In the genomic region with DNA sequence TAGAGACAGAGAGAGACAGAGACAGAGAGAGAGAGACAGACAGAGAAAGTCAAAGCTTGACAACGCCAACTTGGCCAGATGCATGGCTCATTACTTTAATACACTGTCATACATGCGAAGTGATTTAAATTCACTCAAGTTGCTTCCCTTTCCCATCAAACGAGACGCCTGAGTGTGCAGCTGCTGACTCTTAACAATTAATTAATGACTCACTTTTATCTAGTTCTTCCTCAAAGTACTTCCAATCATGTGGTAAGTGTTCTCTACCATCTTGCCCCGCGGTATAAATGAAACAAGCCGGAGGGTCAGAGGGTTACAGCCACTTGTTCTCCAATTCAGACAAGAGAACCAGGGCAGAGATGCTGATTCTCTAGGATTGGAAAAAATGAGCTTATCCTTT, we compare ENCODE assay signal across 19 cellular contexts.
DNase-seq lines count a peak whose midpoint lies in the region; ATAC-seq, FAIRE-seq and TF ChIP-seq lines count a peak whose summit lies in the region.
"Had no signal": no experiment of that assay in that cellular context is flagged by ENCODE, and none has a peak within 500 bp of the region (broad histone marks: within the 10 kb centered on the region; RNA-seq: fewer than 3 reads in every experiment).

No MANE protein-coding gene starts in this region.

- peaks cover 40% of the 10 kb centered on the region for H3K36me3 Mint-ChIP-seq in activated CD4-positive, alpha-beta T cell treated with anti-CD3 and anti-CD28 coated beads, Interleukin-2, amount 10 ng/mL, durations not matched to agents 24 days and 14 days (ENCODE audit: low read depth)
- H3K36me3 Mint-ChIP-seq in central memory CD8-positive, alpha-beta T cell (ENCODE audit: insufficient read depth), result peaks cover 1% of the 10 kb centered on the region
- H3K36me3 Mint-ChIP-seq in nephron progenitor cell (ENCODE audit: low read depth), result peaks cover 34% of the 10 kb centered on the region
- H3K36me3 Mint-ChIP-seq: mesothelial cell of epicardium had no signal

- peaks cover 5% of the 10 kb centered on the region for H3K9me3 Mint-ChIP-seq in activated CD4-positive, alpha-beta T cell treated with anti-CD3 and anti-CD28 coated beads, Interleukin-2, amount 10 ng/mL, durations not matched to agents 24 days and 14 days
- H3K9me3 Mint-ChIP-seq in central memory CD8-positive, alpha-beta T cell, result peaks cover 7% of the 10 kb centered on the region
- peaks cover 27% of the 10 kb centered on the region for H3K9me3 Mint-ChIP-seq in nephron progenitor cell

- H3K4me3 Mint-ChIP-seq in activated CD4-positive, alpha-beta T cell treated with anti-CD3 and anti-CD28 coated beads, Interleukin-2, amount 10 ng/mL, durations not matched to agents 24 days and 14 days, result no peak overlapping the region
- H3K4me3 Mint-ChIP-seq in central memory CD8-positive, alpha-beta T cell, result no peak overlapping the region
- peak overlapping the region; percentile 16 for H3K4me3 Mint-ChIP-seq in nephron progenitor cell
- H3K4me3 Mint-ChIP-seq: mesothelial cell of epicardium had no signal

- H3K27ac Mint-ChIP-seq in activated CD4-positive, alpha-beta T cell treated with anti-CD3 and anti-CD28 coated beads, Interleukin-2, amount 10 ng/mL, durations not matched to agents 24 days and 14 days, result peak overlapping the region; percentile 30
- H3K27ac Mint-ChIP-seq in central memory CD8-positive, alpha-beta T cell (ENCODE audit: low read depth), result peak overlapping the region; percentile 76
- H3K27ac Mint-ChIP-seq in nephron progenitor cell, result no peak overlapping the region
- H3K27ac Mint-ChIP-seq: mesothelial cell of epicardium had no signal

- TF ChIP-seq CTCF in nephron progenitor cell (IDR thresholded peaks at IDR 0.05), result no peak

- DNase-seq in activated CD4-positive, alpha-beta T cell treated with anti-CD3 and anti-CD28 coated beads, Interleukin-2, amount 10 ng/mL, durations not matched to agents 24 days and 14 days, result no peak
- no peak for DNase-seq in activated CD4-positive, alpha-beta T cell treated with anti-CD3 and anti-CD28 coated beads, Interleukin-2, amount 50 U/mL, for 48 hours
- DNase-seq in M059J (ENCODE audit: low read depth) (peak; percentile 73), nephron progenitor cell (no peak), DMS 273 treated with DMSO at 0.1 percent for 48 hours (lab: John Stamatoyannopoulos, UW) (no peak), urothelium cell line (ENCODE audit: low spot score) (no peak)
- no peak for DNase-seq in central memory CD8-positive, alpha-beta T cell (ENCODE audit: low spot score in 2 of 2)
- DNase-seq: activated CD4-positive, alpha-beta T cell treated with anti-CD3 and anti-CD28 coated beads for 1 hour; activated CD8-positive, alpha-beta memory T cell treated with anti-CD3 and anti-CD28 coated beads, Interleukin-2, amount 50 U/mL, for 48 hours; DND-41; effector CD4-positive, alpha-beta T cell; Karpas-422; kidney; NCI-H1417 treated with DMSO at 0.1 percent for 48 hours; nucleus accumbens had no signal

- ATAC-seq in central memory CD8-positive, alpha-beta T cell (replicated peaks; ENCODE audit: extremely low read depth, poor library complexity, severe bottlenecking), result no peak
- no peak for ATAC-seq in GM21786 (IDR thresholded peaks at IDR 0.05; ENCODE audit: unreplicated experiment)
- ATAC-seq: Right ventricle myocardium inferior had no signal

- peaks cover 43% of the 10 kb centered on the region for H3K4me1 Mint-ChIP-seq in activated CD4-positive, alpha-beta T cell treated with anti-CD3 and anti-CD28 coated beads, Interleukin-2, amount 10 ng/mL, durations not matched to agents 24 days and 14 days
- peaks cover 55% of the 10 kb centered on the region for H3K4me1 Mint-ChIP-seq in central memory CD8-positive, alpha-beta T cell
- H3K4me1 Mint-ChIP-seq in nephron progenitor cell, result peaks cover 26% of the 10 kb centered on the region
- H3K4me1 Mint-ChIP-seq: mesothelial cell of epicardium had no signal

- FAIRE-seq in urothelium cell line (lab: Jason Lieb, UNC), result no peak
- FAIRE-seq: A549, kidney had no signal

- intact Hi-C loops in activated CD4-positive, alpha-beta T cell treated with anti-CD3 and anti-CD28 coated beads, Interleukin-2, amount 10 ng/mL, durations not matched to agents 24 days and 14 days (cut with micrococcal nuclease), result no loop called here

- H3K27me3 Mint-ChIP-seq in activated CD4-positive, alpha-beta T cell treated with anti-CD3 and anti-CD28 coated beads, Interleukin-2, amount 10 ng/mL, durations not matched to agents 24 days and 14 days, result no peaks in the 10 kb centered on the region
- H3K27me3 Mint-ChIP-seq in central memory CD8-positive, alpha-beta T cell, result no peaks in the 10 kb centered on the region
- no peaks in the 10 kb centered on the region for H3K27me3 Mint-ChIP-seq in nephron progenitor cell (ENCODE audit: low read depth, poor library complexity)
